In genomic region chr9:90024823-90025222, GRCh38 we compare ENCODE assay signal across 18 cellular contexts.
DNase-seq lines count a peak whose midpoint lies in the region; ATAC-seq and TF ChIP-seq lines count a peak whose summit lies in the region.
"Had no signal": no experiment of that assay in that cellular context is flagged by ENCODE, and none has a peak within 500 bp of the region (broad histone marks: within the 10 kb centered on the region; RNA-seq: fewer than 3 reads in every experiment).

No MANE protein-coding gene starts in this region.

- no peak overlapping the region for H2BK5ac ChIP-seq in mesenchymal stem cell (ENCODE audit: low read depth, low read length, poor library complexity, severe bottlenecking)

- peaks cover 17% of the 10 kb centered on the region for H3K4me1 ChIP-seq in RWPE2 (ENCODE audit: insufficient read depth, poor library complexity, severe bottlenecking)
- peaks cover 4% of the 10 kb centered on the region for H3K4me1 ChIP-seq in mesenchymal stem cell (ENCODE audit: control insufficient read depth, insufficient read depth, low read depth, low read length)
- H3K4me1 ChIP-seq: HAP-1 had no signal

- no peak overlapping the region for H3K4ac ChIP-seq in mesenchymal stem cell (ENCODE audit: low read depth in 1 of 2, low read length in 2 of 2)

- peaks cover 41 to 54% of the 10 kb centered on the region in 2 donors for H3K4me1 Mint-ChIP-seq in stimulated activated naive B cell treated with anti-CD40 and anti-IgM and Interleukin-4, amounts not matched to agents 10 μg/mL and 1 μg/mL and 100 μg/mL, for 72 hours
- H3K4me1 Mint-ChIP-seq in activated CD4-positive, alpha-beta T cell treated with anti-CD3 and anti-CD28 coated beads, Interleukin-2, amount 10 ng/mL, durations not matched to agents 24 days and 14 days, result no peaks in the 10 kb centered on the region

- H2AK5ac ChIP-seq in mesenchymal stem cell (ENCODE audit: low read length, severe bottlenecking), result no peak overlapping the region

- no peak for TF ChIP-seq CTCF in RWPE2 (IDR thresholded peaks at IDR 0.05; ENCODE audit: poor library complexity, severe bottlenecking)

- peak overlapping the region; percentile 48 for H3K27ac ChIP-seq in RWPE2 (ENCODE audit: poor library complexity, severe bottlenecking)
- no peak overlapping the region for H3K27ac ChIP-seq in mesenchymal stem cell (ENCODE audit: low read length, poor library complexity, severe bottlenecking)
- H3K27ac ChIP-seq: HL-60 had no signal

- H3K36me3 Mint-ChIP-seq in stimulated activated naive B cell treated with anti-CD40 and anti-IgM and Interleukin-4, amounts not matched to agents 10 μg/mL and 1 μg/mL and 100 μg/mL, for 72 hours, result no peaks in the 10 kb centered on the region
- H3K36me3 Mint-ChIP-seq in activated CD4-positive, alpha-beta T cell treated with anti-CD3 and anti-CD28 coated beads, Interleukin-2, amount 10 ng/mL, durations not matched to agents 24 days and 14 days (ENCODE audit: low read depth), result no peaks in the 10 kb centered on the region

- no peaks in the 10 kb centered on the region for H3K36me3 ChIP-seq in RWPE2 (ENCODE audit: low read depth)
- H3K36me3 ChIP-seq in mesenchymal stem cell (ENCODE audit: control insufficient read depth in 1 of 2, insufficient read depth in 2 of 2, low read depth in 1 of 2, low read length in 2 of 2), result no peaks in the 10 kb centered on the region
- H3K36me3 ChIP-seq: HAP-1 had no signal

- no peaks in the 10 kb centered on the region for H3K79me1 ChIP-seq in mesenchymal stem cell (replicated peaks; ENCODE audit: low read length, poor library complexity, severe bottlenecking)

- peak overlapping the region in 1 of 2 experiments; percentile 11 for H3K18ac ChIP-seq in mesenchymal stem cell (ENCODE audit: low read depth in 1 of 2, low read length in 2 of 2)

- 89% methylated on average over 9 of the region's 9 CpGs for WGBS in mesenchymal stem cell

- H3K9me3 ChIP-seq in RWPE2 (ENCODE audit: severe bottlenecking) (no peaks in the 10 kb centered on the region), mesenchymal stem cell (ENCODE audit: control insufficient read depth, low read length) (no peaks in the 10 kb centered on the region)
- H3K9me3 ChIP-seq: HAP-1 had no signal

- no peak overlapping the region for H3K4me2 ChIP-seq in mesenchymal stem cell (ENCODE audit: low read length, poor library complexity, severe bottlenecking)

- H2BK120ac ChIP-seq in mesenchymal stem cell (ENCODE audit: low read depth, low read length), result no peak overlapping the region

- no peak overlapping the region for H2AFZ ChIP-seq in mesenchymal stem cell (ENCODE audit: low read depth, low read length)

- intact Hi-C loops in Right ventricle myocardium superior (cut with DNase I) (no loop called here), left cardiac atrium (cut with DNase I) (no loop called here)
- intact Hi-C loops in activated CD4-positive, alpha-beta T cell treated with anti-CD3 and anti-CD28 coated beads, Interleukin-2, amount 10 ng/mL, durations not matched to agents 24 days and 14 days (cut with micrococcal nuclease), result no loop called here

- no peak overlapping the region for H3K9ac ChIP-seq in mesenchymal stem cell (ENCODE audit: low read length)

- peak overlapping the region; percentile 60 to 69 for H3K4me3 Mint-ChIP-seq in stimulated activated naive B cell treated with anti-CD40 and anti-IgM and Interleukin-4, amounts not matched to agents 10 μg/mL and 1 μg/mL and 100 μg/mL, for 72 hours
- H3K4me3 Mint-ChIP-seq in activated CD4-positive, alpha-beta T cell treated with anti-CD3 and anti-CD28 coated beads, Interleukin-2, amount 10 ng/mL, durations not matched to agents 24 days and 14 days, result no peak overlapping the region

- no peaks in the 10 kb centered on the region for H3K9me3 Mint-ChIP-seq in stimulated activated naive B cell treated with anti-CD40 and anti-IgM and Interleukin-4, amounts not matched to agents 10 μg/mL and 1 μg/mL and 100 μg/mL, for 72 hours
- peaks cover 4% of the 10 kb centered on the region for H3K9me3 Mint-ChIP-seq in activated CD4-positive, alpha-beta T cell treated with anti-CD3 and anti-CD28 coated beads, Interleukin-2, amount 10 ng/mL, durations not matched to agents 24 days and 14 days

- no peak overlapping the region for H3K23ac ChIP-seq in mesenchymal stem cell (ENCODE audit: low read length in 2 of 2)

- no peak for DNase-seq in Right ventricle myocardium superior
- no peak for DNase-seq in left cardiac atrium
- DNase-seq in RWPE2 (ENCODE audit: low spot score), result no peak
- DNase-seq in mesenchymal stem cell, result no peak
- no peak for DNase-seq in stimulated activated naive B cell treated with anti-CD40 and anti-IgM and Interleukin-4, amounts not matched to agents 10 μg/mL and 1 μg/mL and 100 μg/mL, for 72 hours
- DNase-seq in activated CD4-positive, alpha-beta T cell treated with anti-CD3 and anti-CD28 coated beads, Interleukin-2, amount 10 ng/mL, durations not matched to agents 24 days and 14 days, result no peak
- no peak for DNase-seq in stimulated activated CD4-positive, alpha-beta T cell treated with anti-CD3 and anti-CD28 coated beads, Interleukin-4, amount 100 ng/mL, for 4 hours
- DNase-seq: C1 segment of cervical spinal cord, COR-L47, GF-D8, NCI-H1417, NCI-H1930, NCI-H2171, NCI-H82, SHP77 treated with DMSO at 0.1 percent for 48 hours had no signal

- H2BK12ac ChIP-seq in mesenchymal stem cell (ENCODE audit: low read length in 2 of 2), result peak overlapping the region in 1 of 2 experiments; percentile 4

- peak overlapping the region; percentile 85 for H3K27ac Mint-ChIP-seq in stimulated activated naive B cell treated with anti-CD40 and anti-IgM and Interleukin-4, amounts not matched to agents 10 μg/mL and 1 μg/mL and 100 μg/mL, for 72 hours
- H3K27ac Mint-ChIP-seq in activated CD4-positive, alpha-beta T cell treated with anti-CD3 and anti-CD28 coated beads, Interleukin-2, amount 10 ng/mL, durations not matched to agents 24 days and 14 days, result no peak overlapping the region

- H3K27me3 ChIP-seq in RWPE2 (ENCODE audit: insufficient read depth, poor library complexity, severe bottlenecking) (no peaks in the 10 kb centered on the region), mesenchymal stem cell (ENCODE audit: control insufficient read depth in 1 of 2, insufficient read depth in 1 of 2, low read length in 2 of 2) (peaks cover 0 to 30% of the 10 kb centered on the region in 2 experiments)

- H4K91ac ChIP-seq in mesenchymal stem cell (ENCODE audit: low read length), result peak overlapping the region; percentile 8

- H4K8ac ChIP-seq in mesenchymal stem cell (ENCODE audit: low read length), result no peak overlapping the region

- peak overlapping the region in 1 of 2 experiments; percentile 82 for H3K14ac ChIP-seq in mesenchymal stem cell (ENCODE audit: low read length in 2 of 2)

- H3K27me3 Mint-ChIP-seq in stimulated activated naive B cell treated with anti-CD40 and anti-IgM and Interleukin-4, amounts not matched to agents 10 μg/mL and 1 μg/mL and 100 μg/mL, for 72 hours, result no peaks in the 10 kb centered on the region
- H3K27me3 Mint-ChIP-seq in activated CD4-positive, alpha-beta T cell treated with anti-CD3 and anti-CD28 coated beads, Interleukin-2, amount 10 ng/mL, durations not matched to agents 24 days and 14 days, result peaks cover 27% of the 10 kb centered on the region

- ATAC-seq in Right ventricle myocardium superior (ENCODE audit: poor library complexity), result peak; percentile 51
- ATAC-seq in left cardiac atrium, result no peak
- no peak for ATAC-seq in RWPE2 (ENCODE audit: low read depth)
- ATAC-seq in stimulated activated naive B cell treated with anti-CD40 and anti-IgM and Interleukin-4, amounts not matched to agents 10 μg/mL and 1 μg/mL and 100 μg/mL, for 72 hours (replicated peaks), result peak; percentile 43 to 60
- ATAC-seq in GM18867 (IDR thresholded peaks at IDR 0.05; ENCODE audit: unreplicated experiment), result no peak

- H2BK15ac ChIP-seq in mesenchymal stem cell (ENCODE audit: low read depth, poor library complexity, severe bottlenecking), result no peak overlapping the region

- no peak overlapping the region for H3K4me3 ChIP-seq in RWPE2 (ENCODE audit: severe bottlenecking)
- no peak overlapping the region for H3K4me3 ChIP-seq in mesenchymal stem cell (ENCODE audit: insufficient read depth in 1 of 2, low read depth in 1 of 2, low read length in 2 of 2)
- H3K4me3 ChIP-seq: HAP-1 had no signal

Comparison
In these comparisons a context has a peak if more than half of its experiments do, and no peak if none do; other contexts are left out.
1. ATAC-seq: peak in Right ventricle myocardium superior (single experiment) and stimulated activated naive B cell treated with anti-CD40 and anti-IgM and Interleukin-4, amounts not matched to agents 10 μg/mL and 1 μg/mL and 100 μg/mL, for 72 hours (2 of 2); none in left cardiac atrium (0 of 2), RWPE2 (single experiment) and GM18867 (single experiment).